In the genomic region with DNA sequence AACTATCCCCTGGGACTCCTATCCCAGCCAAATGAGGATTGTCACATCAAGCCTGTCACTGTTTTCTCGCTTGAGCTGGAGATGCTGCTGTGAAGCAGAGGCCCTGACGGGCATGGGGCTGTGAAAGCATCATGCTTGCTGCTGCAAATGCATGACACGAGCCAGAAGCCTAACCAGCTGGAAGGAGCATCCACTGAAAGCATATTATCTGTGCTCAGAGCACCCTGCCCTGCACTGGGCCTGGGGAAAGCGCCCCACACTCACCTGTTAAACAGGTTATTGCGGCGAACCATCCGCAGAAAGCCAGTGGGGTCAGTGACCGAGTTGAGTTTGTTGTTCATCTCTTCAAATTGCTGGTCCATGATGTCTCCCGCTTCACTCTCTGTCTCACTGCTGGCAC, we compare ENCODE assay signal across 11 cellular contexts.
DNase-seq lines count a peak whose midpoint lies in the region; FAIRE-seq and TF ChIP-seq lines count a peak whose summit lies in the region.
"Had no signal": no experiment of that assay in that cellular context is flagged by ENCODE, and none has a peak within 500 bp of the region (broad histone marks: within the 10 kb centered on the region; RNA-seq: fewer than 3 reads in every experiment).

No MANE protein-coding gene starts in this region.

- TF ChIP-seq EP300 in tibial nerve (IDR thresholded peaks at IDR 0.05) = no peak

- DNase-seq in BE2C (peak; percentile 49), NCI-H446 (lab: John Stamatoyannopoulos, UW) (peak; percentile 41 to 65), left ventricle myocardium inferior (no peak), posterior vena cava (ENCODE audit: low spot score) (peak; percentile 43), frontal cortex (ENCODE audit: low spot score in 2 of 2) (no peak), SIG-M5 treated with dmso at 0.1 percent for 504 hours (lab: John Stamatoyannopoulos, UW; ENCODE audit: unreplicated experiment) (no peak), tibial nerve (ENCODE audit: low spot score in 2 of 2) (no peak)
- no peak for DNase-seq in activated naive CD8-positive, alpha-beta T cell treated with anti-CD3 and anti-CD28 coated beads for 36 hours
- DNase-seq: activated naive CD8-positive, alpha-beta T cell treated with anti-CD3 and anti-CD28 coated beads, Interleukin-2, amount 10 ng/mL, durations not matched to agents 7 days and 5 days; activated T-cell treated with anti-CD3 and anti-CD28 coated beads, Interleukin-2, amount 50 U/mL, for 1 hour had no signal

- TF ChIP-seq CTCF in BE2C (IDR thresholded peaks at IDR 0.05; ENCODE audit: low read depth, low read length) = no peak
- TF ChIP-seq CTCF in left ventricle myocardium inferior (IDR thresholded peaks at IDR 0.05; ENCODE audit: borderline replicate concordance) = no peak
- TF ChIP-seq CTCF in tibial nerve (IDR thresholded peaks at IDR 0.05) = no peak

- H3K27ac Mint-ChIP-seq in activated naive CD8-positive, alpha-beta T cell treated with anti-CD3 and anti-CD28 coated beads for 36 hours = no peak overlapping the region
- H3K27ac Mint-ChIP-seq: activated naive CD8-positive, alpha-beta T cell treated with anti-CD3 and anti-CD28 coated beads, Interleukin-2, amount 10 ng/mL, durations not matched to agents 7 days and 5 days; neural progenitor cell had no signal

- no peaks in the 10 kb centered on the region for H3K36me3 Mint-ChIP-seq in activated naive CD8-positive, alpha-beta T cell treated with anti-CD3 and anti-CD28 coated beads for 36 hours
- H3K36me3 Mint-ChIP-seq: activated naive CD8-positive, alpha-beta T cell treated with anti-CD3 and anti-CD28 coated beads, Interleukin-2, amount 10 ng/mL, durations not matched to agents 7 days and 5 days had no signal

- H3K4me1 ChIP-seq in BE2C (peaks cover 83% of the 10 kb centered on the region), left ventricle myocardium inferior (peaks cover 80% of the 10 kb centered on the region), tibial nerve (peaks cover 0 to 41% (median 14%) of the 10 kb centered on the region in 4 donors)

- H3K27me3 ChIP-seq in BE2C = no peaks in the 10 kb centered on the region
- H3K27me3 ChIP-seq in left ventricle myocardium inferior (ENCODE audit: low read depth) = no peaks in the 10 kb centered on the region
- no peaks in the 10 kb centered on the region for H3K27me3 ChIP-seq in tibial nerve
- H3K27me3 ChIP-seq: neural progenitor cell had no signal

- H3K36me3 ChIP-seq in BE2C (peaks cover 3% of the 10 kb centered on the region; the same call in 1 of the 2 replicates), left ventricle myocardium inferior (no peaks in the 10 kb centered on the region), tibial nerve (peaks cover 0 to 17% (median 0%) of the 10 kb centered on the region in 3 donors)
- H3K36me3 ChIP-seq: neural progenitor cell had no signal

- no peak for TF ChIP-seq POLR2A in tibial nerve (IDR thresholded peaks at IDR 0.05)

- H3K4me1 Mint-ChIP-seq in activated naive CD8-positive, alpha-beta T cell treated with anti-CD3 and anti-CD28 coated beads for 36 hours = peaks cover under 1% of the 10 kb centered on the region

- no peak overlapping the region for H3K4me3 Mint-ChIP-seq in activated naive CD8-positive, alpha-beta T cell treated with anti-CD3 and anti-CD28 coated beads for 36 hours
- H3K4me3 Mint-ChIP-seq: activated naive CD8-positive, alpha-beta T cell treated with anti-CD3 and anti-CD28 coated beads, Interleukin-2, amount 10 ng/mL, durations not matched to agents 7 days and 5 days; neural progenitor cell had no signal

- no peak for FAIRE-seq in frontal cortex (lab: Jason Lieb, UNC)

- 93 to 94% methylated on average over 9 of the region's 9 CpGs for WGBS in tibial nerve, 2 donors

- no peaks in the 10 kb centered on the region for H3K27me3 Mint-ChIP-seq in activated naive CD8-positive, alpha-beta T cell treated with anti-CD3 and anti-CD28 coated beads for 36 hours
- H3K27me3 Mint-ChIP-seq: activated naive CD8-positive, alpha-beta T cell treated with anti-CD3 and anti-CD28 coated beads, Interleukin-2, amount 10 ng/mL, durations not matched to agents 7 days and 5 days had no signal

- H3K27ac ChIP-seq in left ventricle myocardium inferior (replicated peaks) (peak overlapping the region; percentile 81), tibial nerve (peak overlapping the region in 1 of 4 donors; percentile 35)
- H3K27ac ChIP-seq: neural progenitor cell had no signal

- H3K9me3 ChIP-seq in BE2C (no peaks in the 10 kb centered on the region), left ventricle myocardium inferior (replicated peaks) (no peaks in the 10 kb centered on the region), tibial nerve (no peaks in the 10 kb centered on the region)

- intact Hi-C loops in left ventricle myocardium inferior (cut with micrococcal nuclease) = no loop called here
- intact Hi-C loops in posterior vena cava (cut with DNase I) = loop anchor here (10.0 kb wide), 1 partner anchor 565 kb away; no protein-coding TSS in a partner anchor

- H3K9me3 Mint-ChIP-seq in activated naive CD8-positive, alpha-beta T cell treated with anti-CD3 and anti-CD28 coated beads for 36 hours = no peaks in the 10 kb centered on the region
- H3K9me3 Mint-ChIP-seq: activated naive CD8-positive, alpha-beta T cell treated with anti-CD3 and anti-CD28 coated beads, Interleukin-2, amount 10 ng/mL, durations not matched to agents 7 days and 5 days; neural progenitor cell had no signal

- H3K4me3 ChIP-seq in BE2C (ENCODE audit: low read depth, low read length) (no peak overlapping the region), left ventricle myocardium inferior (no peak overlapping the region), tibial nerve (no peak overlapping the region)
- H3K4me3 ChIP-seq: neural progenitor cell had no signal

Comparison
In these comparisons a context has a peak if more than half of its experiments do, and no peak if none do; other contexts are left out.
1. DNase-seq: peak in BE2C (single experiment), NCI-H446 (2 of 2) and posterior vena cava (single experiment); none in left ventricle myocardium inferior (single experiment), frontal cortex (0 of 2), activated naive CD8-positive, alpha-beta T cell treated with anti-CD3 and anti-CD28 coated beads for 36 hours (single experiment), SIG-M5 treated with dmso at 0.1 percent for 504 hours (single experiment) and tibial nerve (0 of 2).